Comparison of ENCODE assay signal across 40 cellular contexts in the genomic region with DNA sequence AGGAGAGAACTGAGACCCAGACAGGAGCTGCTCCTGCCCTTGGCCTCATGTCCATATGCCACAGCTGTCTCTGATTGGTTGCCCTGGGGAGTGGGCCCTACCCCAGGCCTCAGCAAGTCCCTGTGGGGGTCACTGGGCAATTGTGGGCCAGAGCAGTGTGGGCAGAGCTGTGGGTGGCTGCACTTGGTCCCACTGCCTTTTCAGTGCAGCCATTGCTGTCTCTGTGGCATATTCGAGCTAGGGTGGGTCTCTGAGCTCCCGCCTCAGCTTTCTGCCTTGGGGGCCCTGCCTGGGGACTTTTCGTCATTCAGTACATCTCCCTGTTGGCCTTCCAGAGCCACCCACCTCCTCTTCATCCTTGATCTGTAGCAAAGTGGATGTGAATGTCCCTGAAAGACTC.
"Had no signal": no experiment of that assay in that cellular context is flagged by ENCODE, and none has a peak within 500 bp of the region (broad histone marks: within the 10 kb centered on the region; RNA-seq: fewer than 3 reads in every experiment).

No MANE protein-coding gene starts in this region.

- H3K36me3 ChIP-seq: adrenal gland, ascending aorta, brain microvascular endothelial cell, breast epithelium, cardiac muscle cell had no signal

- H3K9me3 ChIP-seq: adrenal gland, ascending aorta, body of pancreas had no signal

- FAIRE-seq: astrocyte had no signal

- H3K4me3 Mint-ChIP-seq: activated naive CD4-positive, alpha-beta T cell treated with anti-CD3 and anti-CD28 coated beads for 36 hours; activated naive CD4-positive, alpha-beta T cell treated with anti-CD3 and anti-CD28 coated beads, Interleukin-2, amount 10 ng/mL, durations not matched to agents 7 days and 5 days; activated naive CD4-positive, alpha-beta T cell treated with anti-CD3 and anti-CD28 coated beads, Interleukin-2, amount 50 U/mL, for 24 hours; activated naive CD8-positive, alpha-beta T cell; activated naive CD8-positive, alpha-beta T cell treated with anti-CD3 and anti-CD28 coated beads for 36 hours; activated naive CD8-positive, alpha-beta T cell treated with anti-CD3 and anti-CD28 coated beads, Interleukin-2, amount 10 ng/mL, durations not matched to agents 7 days and 5 days; activated naive CD8-positive, alpha-beta T cell treated with anti-CD3 and anti-CD28 coated beads, Interleukin-2, amount 50 U/mL, for 24 hours; activated T-cell treated with anti-CD3 and anti-CD28 coated beads, Interleukin-2, amount 50 U/mL, for 24 hours; activated T-cell treated with anti-CD3 and anti-CD28 coated beads, Interleukin-2, amount 50 U/mL, for 4 hours; activated T-cell treated with anti-CD3 and anti-CD28 coated beads, Interleukin-2, amount 50 U/mL, for 72 hours; activated T-helper 1 cell treated with anti-CD3 and anti-CD28 coated beads, Interleukin-12 subunit alpha, Interleukin-12 subunit beta, Interleukin-2, Interleukin-4 antibody, amounts not matched to agents 30 ng/mL and 10 ng/mL and 1 ng/mL, durations not matched to agents 14 hours and 24 hours and 36 hours; activated T-helper 17 cell treated with anti-CD3 and anti-CD28 coated beads, Interleukin-2, amount 50 U/mL, for 72 hours; brain; central memory CD8-positive, alpha-beta T cell had no signal

- H3K36me3 Mint-ChIP-seq: activated naive CD4-positive, alpha-beta T cell treated with anti-CD3 and anti-CD28 coated beads, Interleukin-2, amount 10 ng/mL, durations not matched to agents 7 days and 5 days; activated naive CD4-positive, alpha-beta T cell treated with anti-CD3 and anti-CD28 coated beads, Interleukin-2, amount 50 U/mL, for 24 hours; activated naive CD4-positive, alpha-beta T cell treated with anti-CD3 and anti-CD28 coated beads, Interleukin-2, amount 50 U/mL, for 72 hours; activated naive CD8-positive, alpha-beta T cell; activated naive CD8-positive, alpha-beta T cell treated with anti-CD3 and anti-CD28 coated beads for 36 hours; activated naive CD8-positive, alpha-beta T cell treated with anti-CD3 and anti-CD28 coated beads, Interleukin-2, amount 10 ng/mL, durations not matched to agents 7 days and 5 days; brain had no signal

- H3K27ac ChIP-seq: adrenal gland, ascending aorta, body of pancreas, brain microvascular endothelial cell, breast epithelium, cardiac muscle cell had no signal

- H3K9me3 Mint-ChIP-seq: activated naive CD4-positive, alpha-beta T cell treated with anti-CD3 and anti-CD28 coated beads for 36 hours; activated naive CD4-positive, alpha-beta T cell treated with anti-CD3 and anti-CD28 coated beads, Interleukin-2, amount 50 U/mL, for 24 hours; activated naive CD8-positive, alpha-beta T cell treated with anti-CD3 and anti-CD28 coated beads for 36 hours; activated naive CD8-positive, alpha-beta T cell treated with anti-CD3 and anti-CD28 coated beads, Interleukin-2, amount 50 U/mL, for 24 hours; activated T-cell treated with anti-CD3 and anti-CD28 coated beads, Interleukin-2, amount 50 U/mL, for 24 hours; activated T-cell treated with anti-CD3 and anti-CD28 coated beads, Interleukin-2, amount 50 U/mL, for 4 hours; activated T-cell treated with anti-CD3 and anti-CD28 coated beads, Interleukin-2, amount 50 U/mL, for 72 hours; activated T-helper 17 cell treated with anti-CD3 and anti-CD28 coated beads, Interleukin-2, amount 50 U/mL, for 72 hours; central memory CD8-positive, alpha-beta T cell had no signal

- H3K27me3 ChIP-seq: adrenal gland, ascending aorta, body of pancreas, brain microvascular endothelial cell, cardiac muscle cell had no signal

- H3K4me3 ChIP-seq: adrenal gland, ascending aorta, body of pancreas, breast epithelium, cardiac muscle cell had no signal

- H3K27me3 Mint-ChIP-seq: activated naive CD4-positive, alpha-beta T cell treated with anti-CD3 and anti-CD28 coated beads, Interleukin-2, amount 10 ng/mL, durations not matched to agents 7 days and 5 days; activated naive CD4-positive, alpha-beta T cell treated with anti-CD3 and anti-CD28 coated beads, Interleukin-2, amount 50 U/mL, for 24 hours; activated naive CD8-positive, alpha-beta T cell; activated naive CD8-positive, alpha-beta T cell treated with anti-CD3 and anti-CD28 coated beads, Interleukin-2, amount 10 ng/mL, durations not matched to agents 7 days and 5 days; activated naive CD8-positive, alpha-beta T cell treated with anti-CD3 and anti-CD28 coated beads, Interleukin-2, amount 50 U/mL, for 24 hours; activated T-cell treated with anti-CD3 and anti-CD28 coated beads, Interleukin-2, amount 50 U/mL, for 24 hours; activated T-helper 17 cell treated with anti-CD3 and anti-CD28 coated beads, Interleukin-2, amount 50 U/mL, for 72 hours; brain had no signal

- DNase-seq: activated effector memory CD4-positive, alpha-beta T cell treated with anti-CD3 and anti-CD28 coated beads, Interleukin-2, amount 50 U/mL, for 16 hours; activated effector memory CD4-positive, alpha-beta T cell treated with Interleukin-2 at 50 U/mL for 16 hours; activated gamma-delta T cell; activated gamma-delta T cell treated with Interleukin-2 at 50 U/mL for 16 hours; activated naive CD4-positive, alpha-beta T cell; activated naive CD4-positive, alpha-beta T cell treated with anti-CD3 and anti-CD28 coated beads for 36 hours; activated naive CD4-positive, alpha-beta T cell treated with anti-CD3 and anti-CD28 coated beads, Interleukin-2, amount 10 ng/mL, durations not matched to agents 7 days and 5 days; activated naive CD4-positive, alpha-beta T cell treated with anti-CD3 and anti-CD28 coated beads, Interleukin-2, amount 50 U/mL, for 16 hours; activated naive CD4-positive, alpha-beta T cell treated with Interleukin-2 at 50 U/mL for 16 hours; activated naive CD8-positive, alpha-beta T cell treated with anti-CD3 and anti-CD28 coated beads for 36 hours; activated naive CD8-positive, alpha-beta T cell treated with anti-CD3 and anti-CD28 coated beads, Interleukin-2, amount 10 ng/mL, durations not matched to agents 7 days and 5 days; activated naive CD8-positive, alpha-beta T cell treated with anti-CD3 and anti-CD28 coated beads, Interleukin-2, amount 50 U/mL, for 24 hours; activated T-cell treated with anti-CD3 and anti-CD28 coated beads for 4 hours; activated T-cell treated with anti-CD3 and anti-CD28 coated beads, Interleukin-2, amount 50 U/mL, for 1 hour; activated T-cell treated with anti-CD3 and anti-CD28 coated beads, Interleukin-2, amount 50 U/mL, for 24 hours; activated T-cell treated with anti-CD3 and anti-CD28 coated beads, Interleukin-2, amount 50 U/mL, for 4 hours; activated T-cell treated with anti-CD3 and anti-CD28 coated beads, Interleukin-2, amount 50 U/mL, for 48 hours; activated T-cell treated with anti-CD3 and anti-CD28 coated beads, Interleukin-2, amount 50 U/mL, for 72 hours; adrenal gland; amniotic stem cell; amygdala; anterior cingulate cortex; aorta; body of pancreas; brain microvascular endothelial cell; caudate nucleus; central memory CD4-positive, alpha-beta T cell; cerebellar nuclear complex had no signal

- H3K4me1 ChIP-seq: adrenal gland, ascending aorta, body of pancreas, breast epithelium had no signal

- H3K27ac Mint-ChIP-seq: activated naive CD4-positive, alpha-beta T cell treated with anti-CD3 and anti-CD28 coated beads for 36 hours; activated naive CD4-positive, alpha-beta T cell treated with anti-CD3 and anti-CD28 coated beads, Interleukin-2, amount 10 ng/mL, durations not matched to agents 7 days and 5 days; activated naive CD4-positive, alpha-beta T cell treated with anti-CD3 and anti-CD28 coated beads, Interleukin-2, amount 50 U/mL, for 24 hours; activated naive CD4-positive, alpha-beta T cell treated with anti-CD3 and anti-CD28 coated beads, Interleukin-2, amount 50 U/mL, for 72 hours; activated naive CD8-positive, alpha-beta T cell; activated naive CD8-positive, alpha-beta T cell treated with anti-CD3 and anti-CD28 coated beads for 36 hours; activated naive CD8-positive, alpha-beta T cell treated with anti-CD3 and anti-CD28 coated beads, Interleukin-2, amount 10 ng/mL, durations not matched to agents 7 days and 5 days; activated naive CD8-positive, alpha-beta T cell treated with anti-CD3 and anti-CD28 coated beads, Interleukin-2, amount 50 U/mL, for 24 hours; activated T-cell treated with anti-CD3 and anti-CD28 coated beads, Interleukin-2, amount 50 U/mL, for 24 hours; activated T-cell treated with anti-CD3 and anti-CD28 coated beads, Interleukin-2, amount 50 U/mL, for 72 hours; activated T-helper 1 cell treated with anti-CD3 and anti-CD28 coated beads, Interleukin-12 subunit alpha, Interleukin-12 subunit beta, Interleukin-2, Interleukin-4 antibody, amounts not matched to agents 30 ng/mL and 10 ng/mL and 1 ng/mL, durations not matched to agents 14 hours and 24 hours and 36 hours; activated T-helper 17 cell treated with anti-CD3 and anti-CD28 coated beads, Interleukin-2, amount 50 U/mL, for 72 hours; activated T-helper 2 cell treated with anti-CD3 and anti-CD28 coated beads, Interferon-gamma antibody, Interleukin-2, Interleukin-4, amounts not matched to agents 10 μg/mL and 5 μg/mL and 100 μg/mL, durations not matched to agents 14 hours and 24 hours and 36 hours had no signal

- ATAC-seq: activated naive CD4-positive, alpha-beta T cell treated with anti-CD3 and anti-CD28 coated beads, Interleukin-2, amount 50 U/mL, for 72 hours; activated naive CD8-positive, alpha-beta T cell treated with anti-CD3 and anti-CD28 coated beads, Interleukin-2, amount 50 U/mL, for 24 hours; activated T-cell treated with anti-CD3 and anti-CD28 coated beads, Interleukin-2, amount 50 U/mL, for 4 hours; activated T-cell treated with anti-CD3 and anti-CD28 coated beads, Interleukin-2, amount 50 U/mL, for 72 hours; activated T-helper 17 cell treated with anti-CD3 and anti-CD28 coated beads, Interleukin-2, amount 50 U/mL, for 72 hours; body of pancreas had no signal

- H3K4me1 Mint-ChIP-seq: activated naive CD4-positive, alpha-beta T cell treated with anti-CD3 and anti-CD28 coated beads, Interleukin-2, amount 10 ng/mL, durations not matched to agents 7 days and 5 days; activated naive CD4-positive, alpha-beta T cell treated with anti-CD3 and anti-CD28 coated beads, Interleukin-2, amount 50 U/mL, for 24 hours; activated naive CD8-positive, alpha-beta T cell treated with anti-CD3 and anti-CD28 coated beads for 36 hours; activated naive CD8-positive, alpha-beta T cell treated with anti-CD3 and anti-CD28 coated beads, Interleukin-2, amount 10 ng/mL, durations not matched to agents 7 days and 5 days; activated naive CD8-positive, alpha-beta T cell treated with anti-CD3 and anti-CD28 coated beads, Interleukin-2, amount 50 U/mL, for 24 hours; activated T-helper 17 cell treated with anti-CD3 and anti-CD28 coated beads, Interleukin-2, amount 50 U/mL, for 72 hours; brain; central memory CD8-positive, alpha-beta T cell had no signal
